ENCODE assay signal across 9 cellular contexts in the genomic region with DNA sequence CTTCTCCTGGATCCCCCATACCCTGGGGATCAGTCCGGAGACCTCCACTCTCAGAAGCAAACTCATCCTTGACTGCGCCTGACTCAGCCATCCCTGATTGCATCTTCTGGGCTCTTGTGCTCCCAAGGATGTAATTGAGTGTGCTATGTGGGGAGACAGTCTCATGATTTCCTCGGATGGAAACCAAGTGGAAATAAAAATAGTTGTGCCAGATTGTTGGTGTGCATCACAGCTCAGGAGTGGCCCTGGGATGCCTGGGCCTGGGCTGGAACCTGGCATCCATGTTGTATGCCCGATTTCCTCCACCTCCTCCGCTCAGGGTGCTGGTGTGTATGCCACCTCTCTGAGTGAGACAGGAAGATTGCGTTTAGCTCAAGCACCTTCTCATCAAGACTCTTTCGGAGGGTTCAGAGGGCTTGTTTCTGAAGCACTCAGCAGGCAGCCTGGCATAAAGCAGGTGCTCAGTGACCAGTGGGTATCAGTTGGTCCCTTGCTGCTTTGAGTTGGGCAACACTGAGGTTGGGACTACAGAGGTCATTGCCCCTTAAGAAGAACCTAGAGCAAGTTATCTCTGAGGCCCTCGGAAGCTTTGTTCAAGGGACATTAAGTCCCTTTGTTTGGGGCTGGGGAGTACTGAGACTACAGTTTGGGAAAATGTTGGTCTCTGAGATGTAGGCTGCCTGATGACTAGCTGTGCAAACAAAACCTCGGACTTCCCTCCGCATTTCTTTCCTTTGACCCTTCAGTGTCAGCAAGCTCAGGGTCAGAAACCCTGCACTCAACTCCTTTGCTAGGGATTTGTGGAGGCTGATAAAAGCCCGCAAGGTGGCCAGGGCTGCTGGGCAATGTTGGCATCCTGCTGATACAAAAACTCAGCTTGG. TPM values are rescaled to one million over a fixed set of nuclear protein-coding genes. Genes with fewer than 3 reads are reported as not detected.
DNase-seq lines count a peak whose midpoint lies in the region; ATAC-seq and TF ChIP-seq lines count a peak whose summit lies in the region.
"Had no signal": no experiment of that assay in that cellular context is flagged by ENCODE, and none has a peak within 500 bp of the region (broad histone marks: within the 10 kb centered on the region; RNA-seq: fewer than 3 reads in every experiment).

No MANE protein-coding gene starts in this region.

- no peaks in the 10 kb centered on the region for H4K20me1 ChIP-seq in BLaER1 treated with 17β-estradiol and CSF1 and Interleukin-3, amounts not matched to agents 10 nM and 100 nM
- no peaks in the 10 kb centered on the region for H4K20me1 ChIP-seq in PC-9 (ENCODE audit: insufficient read depth)

- peaks cover 0 to 6% (median 0%) of the 10 kb centered on the region in 11 experiments; a peak in 2 of 22 replicates for H3K9me3 ChIP-seq in BLaER1 treated with 17β-estradiol and CSF1 and Interleukin-3, amounts not matched to agents 10 nM and 100 nM (replicated peaks in 1 of 11)
- H3K9me3 ChIP-seq in PC-9 (ENCODE audit: insufficient read depth, low read depth) (no peaks in the 10 kb centered on the region), psoas muscle (no peaks in the 10 kb centered on the region), A673 (ENCODE audit: low read depth, low read length, poor library complexity, severe bottlenecking) (no peaks in the 10 kb centered on the region)

- ATAC-seq in psoas muscle (no peak), sciatic nerve (no peak)

- peaks cover 71% of the 10 kb centered on the region for H3F3A ChIP-seq in PC-9 (ENCODE audit: insufficient read depth, low read depth)

- no peak for TF ChIP-seq CTCF in PC-9 (conservative IDR thresholded peaks at IDR 0.05)
- no peak for TF ChIP-seq CTCF in psoas muscle (IDR thresholded peaks at IDR 0.05)
- TF ChIP-seq CTCF in A673 (conservative IDR thresholded peaks at IDR 0.05; ENCODE audit: low read depth, low read length) = no peak

- no peaks in the 10 kb centered on the region for H3K9me2 ChIP-seq in PC-9 (ENCODE audit: insufficient read depth)

- POLR2A ChIA-PET in PC-9 (lab: Charles Lee; ENCODE audit: unreplicated experiment) = interaction anchor here (0.6 to 1.3 kb wide), 2 partner anchors 97 to 101 kb away, joined by 4 to 5 read pairs; no protein-coding TSS in a partner anchor
- POLR2A ChIA-PET in A673 (lab: Charles Lee; ENCODE audit: low non-redundant PET) = no interaction called here

- no peak overlapping the region for H3K9ac ChIP-seq in BLaER1 treated with 17β-estradiol and CSF1 and Interleukin-3, amounts not matched to agents 10 nM and 100 nM

- 81 to 85% (median 83%) methylated on average over 11 of the region's 11 CpGs for WGBS in psoas muscle, 3 donors

- CTCF ChIA-PET in PC-9 (lab: Charles Lee) = interaction anchor here (0.6 to 1.4 kb wide), 2 partner anchors 19 to 32 kb away, joined by 3 to 6 read pairs; no protein-coding TSS in a partner anchor
- CTCF ChIA-PET in A673 (lab: Charles Lee) = no interaction called here

- no peaks in the 10 kb centered on the region for H3K27me3 ChIP-seq in BLaER1 treated with 17β-estradiol and CSF1 and Interleukin-3, amounts not matched to agents 10 nM and 100 nM
- H3K27me3 ChIP-seq in PC-9 (ENCODE audit: insufficient read depth, low read depth) (no peaks in the 10 kb centered on the region), psoas muscle (ENCODE audit: insufficient read depth in 3 of 3, low read length in 2 of 3) (no peaks in the 10 kb centered on the region), A673 (replicated peaks; ENCODE audit: insufficient read depth, low read depth, low read length, poor library complexity) (no peaks in the 10 kb centered on the region)

- DNase-seq in PC-9 (peak in 1 of 2 experiments; percentile 84), fibroblast of gingiva (ENCODE audit: low read depth) (peak; percentile 50), psoas muscle (no peak), sciatic nerve (ENCODE audit: low spot score) (no peak), A673 (ENCODE audit: low spot score) (no peak), cerebellum (ENCODE audit: low spot score) (no peak)
- no peak for DNase-seq in stimulated activated CD4-positive, alpha-beta T cell treated with anti-CD3 and anti-CD28 coated beads, Interleukin-1b, Interleukin-23, amount 100 ng/mL, for 48 hours
- DNase-seq: NCI-H1417 had no signal

- H2AFZ ChIP-seq in PC-9 = no peak overlapping the region

- no peak overlapping the region for H3K4me3 ChIP-seq in BLaER1 treated with 17β-estradiol and CSF1 and Interleukin-3, amounts not matched to agents 10 nM and 100 nM
- H3K4me3 ChIP-seq in PC-9 (peak overlapping the region; percentile 53; the same call in 1 of the 2 replicates), psoas muscle (no peak overlapping the region), A673 (ENCODE audit: low read depth, low read length, poor library complexity, severe bottlenecking) (no peak overlapping the region)

- no peaks in the 10 kb centered on the region for H3K36me3 ChIP-seq in BLaER1 treated with 17β-estradiol and CSF1 and Interleukin-3, amounts not matched to agents 10 nM and 100 nM
- H3K36me3 ChIP-seq in PC-9 (ENCODE audit: low read depth) (no peaks in the 10 kb centered on the region), psoas muscle (ENCODE audit: insufficient read depth in 1 of 2, low read depth in 1 of 2) (no peaks in the 10 kb centered on the region), A673 (ENCODE audit: insufficient read depth, low read length, poor library complexity, severe bottlenecking) (no peaks in the 10 kb centered on the region)

- TSS peak; percentile 82 for BruUV-seq in PC-9 (replicated peaks; lab: Mats Ljungman, UMichigan)
- no TSS peak for BruUV-seq in A673 (replicated peaks; lab: Mats Ljungman, UMichigan)

- H3K4me1 ChIP-seq in BLaER1 treated with 17β-estradiol and CSF1 and Interleukin-3, amounts not matched to agents 10 nM and 100 nM = peaks cover 46 to 63% (median 55%) of the 10 kb centered on the region in 10 experiments
- H3K4me1 ChIP-seq in PC-9 (replicated peaks; ENCODE audit: insufficient read depth) (peaks cover 66% of the 10 kb centered on the region), psoas muscle (peaks cover 24% of the 10 kb centered on the region), A673 (ENCODE audit: insufficient read depth, low read length, poor library complexity, severe bottlenecking) (peaks cover 13% of the 10 kb centered on the region)

- intact Hi-C loops in PC-9 (cut with micrococcal nuclease; ENCODE audit: unreplicated experiment) = loop anchor here (2.0 to 10.0 kb wide), 5 partner anchors 19 to 1421 kb away; no protein-coding TSS in a partner anchor
- intact Hi-C loops in psoas muscle (cut with DNase I) = no loop called here
- intact Hi-C loops in sciatic nerve (cut with DNase I) = no loop called here
- intact Hi-C loops in A673 (cut with micrococcal nuclease; ENCODE audit: unreplicated experiment) = no loop called here

- H3K4me2 ChIP-seq in BLaER1 treated with 17β-estradiol and CSF1 and Interleukin-3, amounts not matched to agents 10 nM and 100 nM = peak overlapping the region; percentile 60 to 94 (median 83)
- peak overlapping the region; percentile 81 for H3K4me2 ChIP-seq in PC-9

- peak overlapping the region in 2 of 11 experiments; percentile 22 to 63; a peak in 4 of 22 replicates for H3K27ac ChIP-seq in BLaER1 treated with 17β-estradiol and CSF1 and Interleukin-3, amounts not matched to agents 10 nM and 100 nM
- H3K27ac ChIP-seq in PC-9 = peak overlapping the region; percentile 100
- peak overlapping the region; percentile 70 for H3K27ac ChIP-seq in psoas muscle
- no peak overlapping the region for H3K27ac ChIP-seq in A673 (ENCODE audit: low read depth, low read length, poor library complexity, severe bottlenecking)

- peaks cover 5% of the 10 kb centered on the region; the same call in 1 of the 2 replicates for H3K79me2 ChIP-seq in PC-9 (ENCODE audit: low read depth)

RNA-seq across cellular contexts. Expression of gene MICAL2, which starts 24.8 kb away (rescaled TPM):
- total RNA-seq in PC-9 (2021) = 30.5 and 32.4 TPM in 2 replicates
- total RNA-seq in psoas muscle = 10 to 100 TPM; 14.0 to 45.7 (median 29.0) TPM
- polyA plus RNA-seq in psoas muscle = 10 to 100 TPM in 2 of 3 donors, 1 to 10 TPM in 1; 6.8 to 15.0 (median 11.7) TPM
- 92.4 TPM for total RNA-seq in sciatic nerve
- 0.44 and 1.1 TPM in 2 replicates for total RNA-seq in A673 (2021)
- 20.0 TPM for total RNA-seq in cerebellum
